In the genomic region with DNA sequence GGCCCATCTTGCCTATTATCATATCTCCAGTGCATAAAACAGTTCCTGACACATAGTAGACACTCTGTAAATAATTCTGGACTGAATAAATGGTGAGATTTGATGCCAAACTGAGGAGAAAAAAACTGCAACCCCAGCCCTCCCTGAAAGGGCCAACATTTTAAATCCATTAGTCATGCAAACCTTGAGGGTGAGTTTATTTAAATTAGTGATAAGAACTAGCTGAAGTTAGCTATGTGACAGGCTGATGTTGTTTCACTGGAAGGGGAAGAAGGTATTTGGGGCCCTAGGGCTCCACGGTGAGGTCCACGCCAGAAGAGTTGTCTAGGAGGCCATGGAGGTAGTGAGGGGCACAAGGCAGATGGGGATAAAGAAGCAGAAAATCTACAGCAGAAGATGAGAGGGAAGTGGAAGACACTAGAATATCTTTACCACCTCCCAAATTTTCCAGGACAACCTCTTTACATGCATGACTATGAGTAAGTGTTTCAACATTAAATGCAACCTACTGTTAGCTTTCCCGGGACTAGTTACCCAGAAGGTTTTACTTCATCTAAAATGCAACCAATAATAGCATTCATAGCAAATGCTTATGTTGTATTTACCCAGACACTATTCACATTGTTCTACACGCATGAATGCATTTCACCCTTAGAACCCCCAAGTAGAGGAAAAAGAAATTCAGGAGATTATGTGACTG, we compare ENCODE assay signal across 14 cellular contexts.
DNase-seq lines count a peak whose midpoint lies in the region; ATAC-seq, FAIRE-seq and TF ChIP-seq lines count a peak whose summit lies in the region.
"Had no signal": no experiment of that assay in that cellular context is flagged by ENCODE, and none has a peak within 500 bp of the region (broad histone marks: within the 10 kb centered on the region; RNA-seq: fewer than 3 reads in every experiment).

No MANE protein-coding gene starts in this region.

- in situ Hi-C loops in brain microvascular endothelial cell (cut with HindIII; ENCODE audit: low pct_ligation_motif_present, low sequenced_read_pairs), result no loop called here

- WGBS in lung, 2 donors, result 79 to 87% methylated on average over 4 of the region's 4 CpGs

- FAIRE-seq in HTR-8/SVneo (lab: Jason Lieb, UNC), result no peak
- FAIRE-seq: GM12892 had no signal

- ATAC-seq in lung (ENCODE audit: insufficient read depth, low FRiP score), result peak; percentile 47
- ATAC-seq: activated naive CD8-positive, alpha-beta T cell treated with anti-CD3 and anti-CD28 coated beads, Interleukin-2, amount 50 U/mL, for 24 hours; natural killer cell had no signal

- H3K4me1 ChIP-seq in lung (ENCODE audit: control insufficient read depth in 2 of 2, insufficient read depth in 2 of 2, low read length in 2 of 2), result no peaks in the 10 kb centered on the region

- no peak for TF ChIP-seq CTCF in AG10803 (conservative IDR thresholded peaks at IDR 0.05; ENCODE audit: low read length)
- no peak for TF ChIP-seq CTCF in brain microvascular endothelial cell (IDR thresholded peaks at IDR 0.05; ENCODE audit: low read depth, low read length, missing control alignments)
- no peak for TF ChIP-seq CTCF in lung (IDR thresholded peaks at IDR 0.05; ENCODE audit: control extremely low read depth, extremely low read depth)

- peak overlapping the region; percentile 46 for H3K27ac ChIP-seq in brain microvascular endothelial cell
- no peak overlapping the region for H3K27ac ChIP-seq in lung (ENCODE audit: low read depth in 1 of 2, low read length in 1 of 2)
- H3K27ac ChIP-seq: KMS-11 had no signal

- H3K4me3 ChIP-seq in AG10803 (ENCODE audit: low read length) (no peak overlapping the region), brain microvascular endothelial cell (ENCODE audit: low read depth, low read length) (no peak overlapping the region), lung (no peak overlapping the region)
- H3K4me3 ChIP-seq: HAP-1 had no signal

- H3K27me3 ChIP-seq in brain microvascular endothelial cell (replicated peaks), result no peaks in the 10 kb centered on the region
- H3K27me3 ChIP-seq in lung (ENCODE audit: control insufficient read depth, insufficient read depth), result no peaks in the 10 kb centered on the region

- H3K9me3 ChIP-seq in lung (ENCODE audit: control insufficient read depth in 2 of 2, insufficient read depth in 1 of 2, low read length in 1 of 2), result no peaks in the 10 kb centered on the region
- H3K9me3 ChIP-seq: HAP-1 had no signal

- H3K36me3 ChIP-seq in brain microvascular endothelial cell (replicated peaks) (no peaks in the 10 kb centered on the region), lung (ENCODE audit: control insufficient read depth in 2 of 2, insufficient read depth in 2 of 2, low read length in 2 of 2) (no peaks in the 10 kb centered on the region)
- H3K36me3 ChIP-seq: HAP-1 had no signal

- DNase-seq in AG10803 (ENCODE audit: low read depth), result peak; percentile 11
- DNase-seq in HTR-8/SVneo (ENCODE audit: insufficient read length, low spot score), result peak; percentile 39
- peak; percentile 72 for DNase-seq in brain microvascular endothelial cell
- no peak for DNase-seq in lung (ENCODE audit: low spot score)
- DNase-seq in hippocampal formation (lab: John Stamatoyannopoulos, UW), result no peak
- DNase-seq in NOMO-1 treated with DMSO at 0.1 percent for 48 hours (lab: John Stamatoyannopoulos, UW; ENCODE audit: unreplicated experiment), result no peak
- DNase-seq in RKO (ENCODE audit: low spot score), result no peak
- DNase-seq in COLO668 (lab: John Stamatoyannopoulos, UW; ENCODE audit: unreplicated experiment), result no peak
- DNase-seq: activated naive CD8-positive, alpha-beta T cell treated with anti-CD3 and anti-CD28 coated beads, Interleukin-2, amount 50 U/mL, for 24 hours; natural killer cell; OCI-M1 had no signal

Comparison
In these comparisons a context has a peak if more than half of its experiments do, and no peak if none do; other contexts are left out.
1. DNase-seq: peak in AG10803 (single experiment), HTR-8/SVneo (single experiment) and brain microvascular endothelial cell (single experiment); none in lung (single experiment), hippocampal formation (0 of 2), NOMO-1 treated with DMSO at 0.1 percent for 48 hours (single experiment), RKO (single experiment) and COLO668 (single experiment).